Comparison of ENCODE assay signal across 8 cellular contexts in the genomic region with DNA sequence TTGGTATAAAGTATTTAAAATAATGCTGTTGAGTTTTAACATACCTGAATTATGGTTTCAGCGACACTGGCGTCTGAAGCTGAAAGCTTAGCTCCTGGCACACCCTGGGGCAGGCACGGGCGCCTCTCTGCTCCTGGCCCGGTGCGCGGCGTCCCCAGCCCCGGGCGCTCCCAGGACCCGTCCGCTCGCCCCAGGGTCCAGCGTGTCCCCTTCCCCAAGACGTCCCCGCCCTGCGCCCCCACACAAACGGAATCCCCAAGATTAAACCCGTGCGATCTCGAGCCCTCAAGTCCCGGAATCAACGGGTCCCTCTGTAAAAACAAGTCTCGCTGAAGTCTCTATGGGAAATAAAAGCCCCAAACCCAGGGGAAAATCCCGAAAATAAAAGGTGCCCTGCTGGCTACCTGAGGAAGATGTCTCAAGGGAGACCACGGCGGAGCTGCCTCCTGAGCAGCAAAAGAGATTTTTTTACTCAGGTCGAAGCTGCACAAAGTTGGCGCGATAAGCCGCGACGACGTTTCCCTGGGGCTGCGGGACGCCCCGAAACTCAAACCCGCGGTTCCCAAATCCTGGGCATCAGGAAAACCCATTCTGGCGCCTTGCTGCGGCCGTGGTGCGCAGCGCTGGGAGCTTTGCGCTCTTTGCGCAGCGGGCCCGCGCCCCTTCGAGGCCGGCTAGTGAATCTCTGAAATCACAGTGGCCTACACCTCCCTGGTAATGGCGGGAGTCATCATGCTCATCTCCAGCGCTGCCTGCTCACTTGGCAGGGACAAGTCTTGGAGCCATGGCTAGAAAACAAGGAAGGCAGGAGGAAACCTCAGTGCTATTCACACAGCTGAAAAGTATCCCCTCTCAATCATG. TPM values are rescaled to one million over a fixed set of nuclear protein-coding genes. Genes with fewer than 3 reads are reported as not detected.
A peak's percentile ranks its signal among the peaks of the same experiment; 100 is the strongest.
DNase-seq lines count a peak whose midpoint lies in the region; ATAC-seq and TF ChIP-seq lines count a peak whose summit lies in the region.

No MANE protein-coding gene starts in this region.

- no peaks in the 10 kb centered on the region for H3K36me3 Mint-ChIP-seq in HFFc6 (ENCODE audit: low read depth)
- no peaks in the 10 kb centered on the region for H3K36me3 Mint-ChIP-seq in mesothelial cell of epicardium

- H3K27me3 ChIP-seq in upper lobe of left lung: peaks cover 0 to 13% (median 5%) of the 10 kb centered on the region in 4 donors
- peaks cover 0 to 16% of the 10 kb centered on the region in 2 donors for H3K27me3 ChIP-seq in uterus

- H3K4me3 Mint-ChIP-seq in HFFc6 (peak overlapping the region; percentile 70), mesothelial cell of epicardium (peak overlapping the region; percentile 84)

- DNase-seq in HFFc6 (no peak), astrocyte of the spinal cord (ENCODE audit: low read depth, low spot score) (no peak), mesothelial cell of epicardium (ENCODE audit: low spot score in 2 of 2, unreplicated experiment in 2 of 2) (peak in 1 of 2 experiments; percentile 57), upper lobe of left lung (peak in 1 of 2 donors; percentile 85), mesenteric fat pad (ENCODE audit: low spot score) (no peak), uterus (no peak), SW480 (ENCODE audit: low spot score) (no peak)

- H3K27ac Mint-ChIP-seq in HFFc6: no peak overlapping the region
- H3K27ac Mint-ChIP-seq in mesothelial cell of epicardium: peak overlapping the region; percentile 12

- TF ChIP-seq EP300 in upper lobe of left lung (IDR thresholded peaks at IDR 0.05): no peak

- H3K27me3 Mint-ChIP-seq in HFFc6 (ENCODE audit: insufficient read depth) (peaks cover 38% of the 10 kb centered on the region), mesothelial cell of epicardium (ENCODE audit: low read depth) (peaks cover 14% of the 10 kb centered on the region)

- no peak overlapping the region for H3K27ac ChIP-seq in upper lobe of left lung
- no peak overlapping the region for H3K27ac ChIP-seq in uterus

- H3K4me1 ChIP-seq in upper lobe of left lung: peaks cover 6 to 10% (median 9%) of the 10 kb centered on the region in 4 donors
- H3K4me1 ChIP-seq in uterus: no peaks in the 10 kb centered on the region

- H3K4me3 ChIP-seq in GM08714 (ENCODE audit: low read length): peak overlapping the region; percentile 56
- H3K4me3 ChIP-seq in astrocyte of the spinal cord (ENCODE audit: low read depth, low read length): peak overlapping the region; percentile 40
- peak overlapping the region in 3 of 4 donors; percentile 7 to 34 (median 21) for H3K4me3 ChIP-seq in upper lobe of left lung
- H3K4me3 ChIP-seq in uterus: peak overlapping the region in 1 of 2 donors; percentile 17

- no peaks in the 10 kb centered on the region for H3K9me3 Mint-ChIP-seq in HFFc6
- H3K9me3 Mint-ChIP-seq in mesothelial cell of epicardium: no peaks in the 10 kb centered on the region

- in situ Hi-C loops in astrocyte of the spinal cord (cut with HindIII; ENCODE audit: low sequenced_read_pairs): no loop called here

- peak in 1 of 2 donors; percentile 65 for ATAC-seq in upper lobe of left lung (ENCODE audit: low FRiP score in 2 of 2)

- H3K36me3 ChIP-seq in upper lobe of left lung: no peaks in the 10 kb centered on the region
- H3K36me3 ChIP-seq in uterus: no peaks in the 10 kb centered on the region

- TF ChIP-seq POLR2A in upper lobe of left lung (IDR thresholded peaks at IDR 0.05) (no peak), uterus (IDR thresholded peaks at IDR 0.05) (no peak)

- intact Hi-C loops in uterus (cut with DNase I; ENCODE audit: low total_unique reads): no loop called here

- 0 out of 2 replicates have a peak, but pooled peaks have one; percentile 23 for TF ChIP-seq CTCF in HFFc6 (IDR thresholded peaks at IDR 0.05)
- TF ChIP-seq CTCF in astrocyte of the spinal cord (IDR thresholded peaks at IDR 0.05; ENCODE audit: low read depth, low read length): no peak
- no peak for TF ChIP-seq CTCF in mesothelial cell of epicardium (IDR thresholded peaks at IDR 0.05; ENCODE audit: unreplicated experiment)
- no peak for TF ChIP-seq CTCF in upper lobe of left lung (IDR thresholded peaks at IDR 0.05)
- no peak for TF ChIP-seq CTCF in uterus (IDR thresholded peaks at IDR 0.05)

- H3K9me3 ChIP-seq in upper lobe of left lung (no peaks in the 10 kb centered on the region), uterus (no peaks in the 10 kb centered on the region)

- 1 to 8% methylated on average over 27 to 38 of the region's 53 CpGs for WGBS in upper lobe of left lung, 2 donors

- H3K4me1 Mint-ChIP-seq in HFFc6 (ENCODE audit: low read depth) (peaks cover 10% of the 10 kb centered on the region), mesothelial cell of epicardium (peaks cover 22% of the 10 kb centered on the region)

RNA-seq across cellular contexts. Expression of a gene that starts 6.3 kb away (rescaled TPM):
- not detected for total RNA-seq in HFFc6 (2021; fragmentation: NEBNext Ultra II Directional; extraction: Animal tissue kit (Norgen Biotek cat#: 25700))
- total RNA-seq in mesothelial cell of epicardium: not detected in 3 replicates
- total RNA-seq in upper lobe of left lung: not detected
- total RNA-seq in mesenteric fat pad: not detected
- not detected for total RNA-seq in uterus

RNA-seq across cellular contexts. Expression of a gene that starts 17.4 kb away (rescaled TPM):
- total RNA-seq in HFFc6 (2021; fragmentation: NEBNext Ultra II Directional; extraction: Animal tissue kit (Norgen Biotek cat#: 25700)): not detected
- total RNA-seq in mesothelial cell of epicardium (0.34 to 0.62 TPM (median 0.58 TPM) in 3 replicates), upper lobe of left lung (not detected), mesenteric fat pad (not detected), uterus (not detected)

RNA-seq across cellular contexts. Expression of a gene that starts 34.8 kb away (rescaled TPM):
- not detected for total RNA-seq in HFFc6 (2021; fragmentation: NEBNext Ultra II Directional; extraction: Animal tissue kit (Norgen Biotek cat#: 25700))
- total RNA-seq in mesothelial cell of epicardium (0.60 to 1.0 TPM (median 0.66 TPM) in 3 replicates), upper lobe of left lung (not detected), mesenteric fat pad (not detected), uterus (not detected)

RNA-seq across cellular contexts. Expression of a gene that starts 37.6 kb away (rescaled TPM):
- not detected for total RNA-seq in HFFc6 (2021; fragmentation: NEBNext Ultra II Directional; extraction: Animal tissue kit (Norgen Biotek cat#: 25700))
- not detected in 3 replicates for total RNA-seq in mesothelial cell of epicardium
- total RNA-seq in upper lobe of left lung: under 1 TPM in 2 of 6 donors, not detected in 4; 0.26 to 0.30 TPM
- not detected for total RNA-seq in mesenteric fat pad
- not detected for total RNA-seq in uterus

RNA-seq across cellular contexts. Expression of a gene that starts 51.9 kb away (rescaled TPM):
- total RNA-seq in HFFc6 (2021; fragmentation: NEBNext Ultra II Directional; extraction: Animal tissue kit (Norgen Biotek cat#: 25700)): not detected
- total RNA-seq in mesothelial cell of epicardium (0.14 TPM in 1 of 3 replicates, not detected in the others), upper lobe of left lung (not detected), mesenteric fat pad (not detected), uterus (not detected)
